Comparison of ENCODE assay signal across 18 cellular contexts in genomic region chr22:27514612-27515011, GRCh38.
DNase-seq lines count a peak whose midpoint lies in the region; ATAC-seq, FAIRE-seq and TF ChIP-seq lines count a peak whose summit lies in the region.
"Had no signal": no experiment of that assay in that cellular context is flagged by ENCODE, and none has a peak within 500 bp of the region (broad histone marks: within the 10 kb centered on the region; RNA-seq: fewer than 3 reads in every experiment).

No MANE protein-coding gene starts in this region.

- no peak for TF ChIP-seq POLR2A in gastroesophageal sphincter (IDR thresholded peaks at IDR 0.05)

- ATAC-seq in gastroesophageal sphincter, result peak; percentile 44

- H3K9ac ChIP-seq in GM23248, result no peak overlapping the region

- no peak for TF ChIP-seq EP300 in gastroesophageal sphincter (IDR thresholded peaks at IDR 0.05)

- in situ Hi-C loops in GM23248 (cut with MboI), result no loop called here

- H3K27me3 ChIP-seq in ascending aorta, result no peaks in the 10 kb centered on the region
- no peaks in the 10 kb centered on the region for H3K27me3 ChIP-seq in gastroesophageal sphincter
- no peaks in the 10 kb centered on the region for H3K27me3 ChIP-seq in muscle layer of duodenum (ENCODE audit: low read depth, low read length)
- H3K27me3 ChIP-seq in GM23248 (replicated peaks; ENCODE audit: insufficient read depth), result no peaks in the 10 kb centered on the region
- H3K27me3 ChIP-seq in osteoblast (ENCODE audit: insufficient read depth, low read length), result no peaks in the 10 kb centered on the region
- no peaks in the 10 kb centered on the region for H3K27me3 ChIP-seq in BE2C

- H3K4me3 ChIP-seq in ascending aorta, result no peak overlapping the region
- no peak overlapping the region for H3K4me3 ChIP-seq in gastroesophageal sphincter
- no peak overlapping the region for H3K4me3 ChIP-seq in muscle layer of duodenum (ENCODE audit: low read depth in 1 of 2, low read length in 2 of 2)
- no peak overlapping the region for H3K4me3 ChIP-seq in GM23248
- H3K4me3 ChIP-seq in osteoblast (ENCODE audit: insufficient read depth, low read length), result no peak overlapping the region
- no peak overlapping the region for H3K4me3 ChIP-seq in BE2C (ENCODE audit: low read depth, low read length)

- intact Hi-C loops in ascending aorta (cut with DNase I), result loop anchor here (5.0 to 10.0 kb wide), 4 partner anchors 92 to 630 kb away; no protein-coding TSS in a partner anchor

- peaks cover 12% of the 10 kb centered on the region; the same call in 1 of the 2 replicates for H3F3A ChIP-seq in GM23248 (ENCODE audit: insufficient read depth)

- TF ChIP-seq CTCF in ascending aorta (IDR thresholded peaks at IDR 0.05), result no peak
- no peak for TF ChIP-seq CTCF in gastroesophageal sphincter (IDR thresholded peaks at IDR 0.05)
- no peak for TF ChIP-seq CTCF in osteoblast (IDR thresholded peaks at IDR 0.05; ENCODE audit: extremely low read depth, low read depth, low read length)
- TF ChIP-seq CTCF in BE2C (IDR thresholded peaks at IDR 0.05; ENCODE audit: low read depth, low read length), result no peak

- H3K9me3 ChIP-seq in ascending aorta (no peaks in the 10 kb centered on the region), gastroesophageal sphincter (no peaks in the 10 kb centered on the region), muscle layer of duodenum (ENCODE audit: control insufficient read depth in 1 of 2, low read length in 2 of 2) (no peaks in the 10 kb centered on the region), GM23248 (ENCODE audit: low read depth) (no peaks in the 10 kb centered on the region), osteoblast (ENCODE audit: low read depth, low read length) (no peaks in the 10 kb centered on the region), BE2C (no peaks in the 10 kb centered on the region)

- H3K4me2 ChIP-seq in GM23248 (ENCODE audit: unreplicated experiment) (no peak overlapping the region), osteoblast (ENCODE audit: insufficient read depth, low read length) (no peak overlapping the region)

- DNase-seq in ascending aorta (ENCODE audit: low spot score in 2 of 2) (no peak), urothelium cell line (ENCODE audit: low spot score) (no peak), GM23248 (no peak), osteoblast (ENCODE audit: insufficient read length, low spot score, missing footprints) (no peak), BE2C (no peak)
- DNase-seq: COR-L47, HCEC 1CT, IMR-90, Karpas-422, MM.1S, NCI-H1105, NCI-H1694, NCI-H2227 treated with DMSO at 0.1 percent for 48 hours, NCI-H524, SHP77 treated with DMSO at 0.1 percent for 48 hours had no signal

- no peaks in the 10 kb centered on the region for H3K79me2 ChIP-seq in GM23248 (ENCODE audit: insufficient read depth)
- no peaks in the 10 kb centered on the region for H3K79me2 ChIP-seq in osteoblast (ENCODE audit: insufficient read depth, low read length)

- peaks cover 6 to 35% of the 10 kb centered on the region in 2 donors for H3K4me1 ChIP-seq in ascending aorta
- H3K4me1 ChIP-seq in gastroesophageal sphincter, result peaks cover 0 to 9% (median 8%) of the 10 kb centered on the region in 3 donors
- H3K4me1 ChIP-seq in muscle layer of duodenum (ENCODE audit: control insufficient read depth in 1 of 2, insufficient read depth in 2 of 2, low read length in 2 of 2), result no peaks in the 10 kb centered on the region
- H3K4me1 ChIP-seq in GM23248 (ENCODE audit: insufficient read depth), result peaks cover 16% of the 10 kb centered on the region
- H3K4me1 ChIP-seq in osteoblast (ENCODE audit: insufficient read depth, low read length), result peaks cover 11% of the 10 kb centered on the region
- peaks cover 3% of the 10 kb centered on the region; the same call in 1 of the 2 replicates for H3K4me1 ChIP-seq in BE2C

- peak; percentile 80 for FAIRE-seq in urothelium cell line (lab: Jason Lieb, UNC)
- FAIRE-seq: GM12892 had no signal

- no peak overlapping the region for H2AFZ ChIP-seq in GM23248
- no peak overlapping the region for H2AFZ ChIP-seq in osteoblast (ENCODE audit: low read length)

- H3K36me3 ChIP-seq in ascending aorta (no peaks in the 10 kb centered on the region), gastroesophageal sphincter (no peaks in the 10 kb centered on the region), muscle layer of duodenum (ENCODE audit: control insufficient read depth in 1 of 2, insufficient read depth in 2 of 2, low read length in 2 of 2) (no peaks in the 10 kb centered on the region), GM23248 (ENCODE audit: low read depth) (no peaks in the 10 kb centered on the region), osteoblast (ENCODE audit: insufficient read depth, low read length) (no peaks in the 10 kb centered on the region), BE2C (no peaks in the 10 kb centered on the region)

- H3K27ac ChIP-seq in ascending aorta (peak overlapping the region; percentile 57 to 76), gastroesophageal sphincter (peak overlapping the region in 3 of 4 donors; percentile 38 to 62 (median 45)), muscle layer of duodenum (ENCODE audit: low read length) (peak overlapping the region; percentile 1), GM23248 (no peak overlapping the region), osteoblast (ENCODE audit: low read depth, low read length) (no peak overlapping the region)

- H4K20me1 ChIP-seq in GM23248 (ENCODE audit: insufficient read depth) (no peaks in the 10 kb centered on the region), osteoblast (ENCODE audit: insufficient read depth, low read length) (no peaks in the 10 kb centered on the region)

- no peaks in the 10 kb centered on the region for H3K9me2 ChIP-seq in GM23248 (ENCODE audit: insufficient read depth)

- 50 to 90% methylated on average over 4 to 6 of the region's 6 CpGs for WGBS in gastroesophageal sphincter (ENCODE audit: low coverage in 1 of 2), 2 donors
- 78 to 80% methylated on average over 6 of the region's 6 CpGs for WGBS in GM23248 (ENCODE audit: low coverage in 1 of 2, low lambda C conversion rate in 2 of 2, missing lambda C conversion rate in 2 of 2), 2 experiments

Comparison
In these comparisons a context has a peak if more than half of its experiments do, and no peak if none do; other contexts are left out.
1. H3K27ac ChIP-seq: peak in ascending aorta (2 of 2), gastroesophageal sphincter (3 of 4) and muscle layer of duodenum (single experiment); none in GM23248 (single experiment) and osteoblast (single experiment).